Comparison of ENCODE assay signal across 1 cellular context in the genomic region with DNA sequence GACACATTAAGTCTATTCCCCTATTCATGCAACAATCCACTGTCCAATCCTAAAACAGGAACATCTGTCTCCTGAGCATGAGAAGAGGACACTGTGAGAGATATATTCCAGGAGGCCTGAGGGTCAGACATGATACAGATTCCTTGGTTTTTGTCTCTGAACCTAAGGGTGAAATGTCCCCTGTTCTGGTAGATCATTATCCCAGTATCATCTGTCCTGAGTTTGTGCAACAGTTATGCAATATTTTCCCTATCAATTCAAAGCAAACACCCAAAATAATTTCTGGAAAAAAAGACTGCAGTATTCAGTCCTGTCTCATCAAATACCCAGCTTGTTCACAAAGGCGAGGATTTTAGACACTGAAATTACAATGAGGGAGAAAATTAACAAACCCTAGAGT.
TF ChIP-seq lines count a peak whose summit lies in the region.

No MANE protein-coding gene starts in this region.

TF ChIP-seq in liver, 16 proteins besides CTCF, POLR2A, EP300 and RAD21 (continued from another document):
- TF ChIP-seq, protein P1, sequence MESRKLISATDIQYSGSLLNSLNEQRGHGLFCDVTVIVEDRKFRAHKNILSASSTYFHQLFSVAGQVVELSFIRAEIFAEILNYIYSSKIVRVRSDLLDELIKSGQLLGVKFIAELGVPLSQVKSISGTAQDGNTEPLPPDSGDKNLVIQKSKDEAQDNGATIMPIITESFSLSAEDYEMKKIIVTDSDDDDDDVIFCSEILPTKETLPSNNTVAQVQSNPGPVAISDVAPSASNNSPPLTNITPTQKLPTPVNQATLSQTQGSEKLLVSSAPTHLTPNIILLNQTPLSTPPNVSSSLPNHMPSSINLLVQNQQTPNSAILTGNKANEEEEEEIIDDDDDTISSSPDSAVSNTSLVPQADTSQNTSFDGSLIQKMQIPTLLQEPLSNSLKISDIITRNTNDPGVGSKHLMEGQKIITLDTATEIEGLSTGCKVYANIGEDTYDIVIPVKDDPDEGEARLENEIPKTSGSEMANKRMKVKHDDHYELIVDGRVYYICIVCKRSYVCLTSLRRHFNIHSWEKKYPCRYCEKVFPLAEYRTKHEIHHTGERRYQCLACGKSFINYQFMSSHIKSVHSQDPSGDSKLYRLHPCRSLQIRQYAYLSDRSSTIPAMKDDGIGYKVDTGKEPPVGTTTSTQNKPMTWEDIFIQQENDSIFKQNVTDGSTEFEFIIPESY (IDR thresholded peaks at IDR 0.05) = peak; percentile 67
- TF ChIP-seq, protein P2, sequence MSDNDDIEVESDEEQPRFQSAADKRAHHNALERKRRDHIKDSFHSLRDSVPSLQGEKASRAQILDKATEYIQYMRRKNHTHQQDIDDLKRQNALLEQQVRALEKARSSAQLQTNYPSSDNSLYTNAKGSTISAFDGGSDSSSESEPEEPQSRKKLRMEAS (IDR thresholded peaks at IDR 0.05) = peak; percentile 63
- TF ChIP-seq YY1 (IDR thresholded peaks at IDR 0.05) (peak; percentile 81), HNF4G (IDR thresholded peaks at IDR 0.05) (no peak), EGR1 (IDR thresholded peaks at IDR 0.05; ENCODE audit: low read depth in 2 of 2) (peak; percentile 30 to 54), FOXA2 (IDR thresholded peaks at IDR 0.05) (peak; percentile 43), JUND (IDR thresholded peaks at IDR 0.05) (peak; percentile 37 to 79), HNF4A (conservative IDR thresholded peaks at IDR 0.05) (peak; percentile 63 to 78), RXRA (IDR thresholded peaks at IDR 0.05) (peak; percentile 80 to 83), GABPA (IDR thresholded peaks at IDR 0.05 in 1 of 2, conservative IDR thresholded peaks at IDR 0.05 in 1 of 2) (no peak), SP1 (IDR thresholded peaks at IDR 0.05) (peak; percentile 66), NR2F2 (IDR thresholded peaks at IDR 0.05) (peak; percentile 39)
- TF ChIP-seq, protein P3, sequence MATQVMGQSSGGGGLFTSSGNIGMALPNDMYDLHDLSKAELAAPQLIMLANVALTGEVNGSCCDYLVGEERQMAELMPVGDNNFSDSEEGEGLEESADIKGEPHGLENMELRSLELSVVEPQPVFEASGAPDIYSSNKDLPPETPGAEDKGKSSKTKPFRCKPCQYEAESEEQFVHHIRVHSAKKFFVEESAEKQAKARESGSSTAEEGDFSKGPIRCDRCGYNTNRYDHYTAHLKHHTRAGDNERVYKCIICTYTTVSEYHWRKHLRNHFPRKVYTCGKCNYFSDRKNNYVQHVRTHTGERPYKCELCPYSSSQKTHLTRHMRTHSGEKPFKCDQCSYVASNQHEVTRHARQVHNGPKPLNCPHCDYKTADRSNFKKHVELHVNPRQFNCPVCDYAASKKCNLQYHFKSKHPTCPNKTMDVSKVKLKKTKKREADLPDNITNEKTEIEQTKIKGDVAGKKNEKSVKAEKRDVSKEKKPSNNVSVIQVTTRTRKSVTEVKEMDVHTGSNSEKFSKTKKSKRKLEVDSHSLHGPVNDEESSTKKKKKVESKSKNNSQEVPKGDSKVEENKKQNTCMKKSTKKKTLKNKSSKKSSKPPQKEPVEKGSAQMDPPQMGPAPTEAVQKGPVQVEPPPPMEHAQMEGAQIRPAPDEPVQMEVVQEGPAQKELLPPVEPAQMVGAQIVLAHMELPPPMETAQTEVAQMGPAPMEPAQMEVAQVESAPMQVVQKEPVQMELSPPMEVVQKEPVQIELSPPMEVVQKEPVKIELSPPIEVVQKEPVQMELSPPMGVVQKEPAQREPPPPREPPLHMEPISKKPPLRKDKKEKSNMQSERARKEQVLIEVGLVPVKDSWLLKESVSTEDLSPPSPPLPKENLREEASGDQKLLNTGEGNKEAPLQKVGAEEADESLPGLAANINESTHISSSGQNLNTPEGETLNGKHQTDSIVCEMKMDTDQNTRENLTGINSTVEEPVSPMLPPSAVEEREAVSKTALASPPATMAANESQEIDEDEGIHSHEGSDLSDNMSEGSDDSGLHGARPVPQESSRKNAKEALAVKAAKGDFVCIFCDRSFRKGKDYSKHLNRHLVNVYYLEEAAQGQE (IDR thresholded peaks at IDR 0.05) = peak; percentile 74
TF ChIP-seq in liver: peak in this region for 13.
